ENCODE assay signal across 19 cellular contexts in genomic region chr18:10164241-10165160, GRCh38.
DNase-seq lines count a peak whose midpoint lies in the region; ATAC-seq and TF ChIP-seq lines count a peak whose summit lies in the region.
"Had no signal": no experiment of that assay in that cellular context is flagged by ENCODE, and none has a peak within 500 bp of the region (broad histone marks: within the 10 kb centered on the region; RNA-seq: fewer than 3 reads in every experiment).

No MANE protein-coding gene starts in this region.

- TF ChIP-seq CTCF in brain (conservative IDR thresholded peaks at IDR 0.05) (no peak), nephron progenitor cell (IDR thresholded peaks at IDR 0.05) (no peak), foreskin keratinocyte (conservative IDR thresholded peaks at IDR 0.05) (no peak)

- peak overlapping the region in 3 of 5 experiments; percentile 81 to 88 (median 86) for H3K27ac Mint-ChIP-seq in brain
- peak overlapping the region; percentile 19 for H3K27ac Mint-ChIP-seq in nephron progenitor cell
- H3K27ac Mint-ChIP-seq in T-cell: no peak overlapping the region
- H3K27ac Mint-ChIP-seq: activated CD4-positive, alpha-beta memory T cell treated with anti-CD3 and anti-CD28 coated beads for 36 hours; activated naive CD4-positive, alpha-beta T cell treated with anti-CD3 and anti-CD28 coated beads for 36 hours; CD4-positive, alpha-beta memory T cell; stimulated activated naive B cell treated with anti-CD40 and anti-IgM and Interleukin-4, amounts not matched to agents 10 μg/mL and 1 μg/mL and 100 μg/mL, for 72 hours; T-helper 1 cell treated with Interleukin-12 subunit alpha and Interleukin-12 subunit beta and Interleukin-4 antibody, amounts not matched to agents 30 μg/mL and 1 μg/mL, for 36 hours had no signal

- H3K4me1 Mint-ChIP-seq in brain: peaks cover 34% of the 10 kb centered on the region
- peaks cover 29% of the 10 kb centered on the region for H3K4me1 Mint-ChIP-seq in nephron progenitor cell
- H3K4me1 Mint-ChIP-seq in T-cell: no peaks in the 10 kb centered on the region
- H3K4me1 Mint-ChIP-seq: CD4-positive, alpha-beta memory T cell had no signal

- no peak for ATAC-seq in T-cell (replicated peaks in 1 of 4)
- no peak for ATAC-seq in foreskin keratinocyte
- no peak for ATAC-seq in GM21786 (IDR thresholded peaks at IDR 0.05; ENCODE audit: unreplicated experiment)
- ATAC-seq: K562; stimulated activated naive B cell treated with anti-CD40 and anti-IgM and Interleukin-4, amounts not matched to agents 10 μg/mL and 1 μg/mL and 100 μg/mL, for 72 hours had no signal

- no peaks in the 10 kb centered on the region for H3K27me3 ChIP-seq in foreskin keratinocyte
- H3K27me3 ChIP-seq: ovary, thyroid gland had no signal

- no peaks in the 10 kb centered on the region for H3K4me1 ChIP-seq in foreskin keratinocyte

- DNase-seq in DMS53 treated with DMSO at 0.1 percent for 48 hours (lab: John Stamatoyannopoulos, UW; ENCODE audit: unreplicated experiment): peak; percentile 28
- peak; percentile 92 for DNase-seq in NCI-H2171 treated with DMSO at 0.1 percent for 48 hours (lab: John Stamatoyannopoulos, UW)
- DNase-seq in nephron progenitor cell: no peak
- DNase-seq in T-cell: no peak
- no peak for DNase-seq in foreskin keratinocyte
- DNase-seq: activated CD4-positive, alpha-beta memory T cell treated with anti-CD3 and anti-CD28 coated beads for 36 hours; activated naive CD4-positive, alpha-beta T cell treated with anti-CD3 and anti-CD28 coated beads for 36 hours; activated T-cell treated with anti-CD3 and anti-CD28 coated beads, Interleukin-2, amount 50 U/mL, for 1 hour; CD4-positive, alpha-beta memory T cell; DND-41; NCI-H2081 treated with DMSO at 0.1 percent for 48 hours; ovary; stimulated activated naive B cell treated with anti-CD40 and anti-IgM and Interleukin-4, amounts not matched to agents 10 μg/mL and 1 μg/mL and 100 μg/mL, for 72 hours; thyroid gland had no signal

- H3K27me3 Mint-ChIP-seq in brain (no peaks in the 10 kb centered on the region), nephron progenitor cell (ENCODE audit: low read depth, poor library complexity) (no peaks in the 10 kb centered on the region), T-cell (no peaks in the 10 kb centered on the region)
- H3K27me3 Mint-ChIP-seq: activated CD4-positive, alpha-beta memory T cell treated with anti-CD3 and anti-CD28 coated beads for 36 hours; stimulated activated naive B cell treated with anti-CD40 and anti-IgM and Interleukin-4, amounts not matched to agents 10 μg/mL and 1 μg/mL and 100 μg/mL, for 72 hours had no signal

- H3K4me3 Mint-ChIP-seq in brain (peak overlapping the region in 1 of 5 experiments; percentile 10), nephron progenitor cell (no peak overlapping the region), T-cell (no peak overlapping the region)
- H3K4me3 Mint-ChIP-seq: activated CD4-positive, alpha-beta memory T cell treated with anti-CD3 and anti-CD28 coated beads for 36 hours; activated naive CD4-positive, alpha-beta T cell treated with anti-CD3 and anti-CD28 coated beads for 36 hours; CD4-positive, alpha-beta memory T cell; stimulated activated naive B cell treated with anti-CD40 and anti-IgM and Interleukin-4, amounts not matched to agents 10 μg/mL and 1 μg/mL and 100 μg/mL, for 72 hours; T-helper 1 cell treated with Interleukin-12 subunit alpha and Interleukin-12 subunit beta and Interleukin-4 antibody, amounts not matched to agents 30 μg/mL and 1 μg/mL, for 36 hours had no signal

- H3K36me3 Mint-ChIP-seq in brain: no peaks in the 10 kb centered on the region
- no peaks in the 10 kb centered on the region for H3K36me3 Mint-ChIP-seq in nephron progenitor cell (ENCODE audit: low read depth)
- H3K36me3 Mint-ChIP-seq in T-cell: no peaks in the 10 kb centered on the region
- H3K36me3 Mint-ChIP-seq: activated CD4-positive, alpha-beta memory T cell treated with anti-CD3 and anti-CD28 coated beads for 36 hours; CD4-positive, alpha-beta memory T cell; stimulated activated naive B cell treated with anti-CD40 and anti-IgM and Interleukin-4, amounts not matched to agents 10 μg/mL and 1 μg/mL and 100 μg/mL, for 72 hours had no signal

- POLR2A ChIA-PET in T-cell (lab: Charles Lee): no interaction called here

- no peak overlapping the region for H3K27ac ChIP-seq in foreskin keratinocyte
- H3K27ac ChIP-seq: ovary, thyroid gland, VCaP had no signal

- H3K9me3 Mint-ChIP-seq in brain: peaks cover 0 to 6% (median 0%) of the 10 kb centered on the region in 5 experiments
- no peaks in the 10 kb centered on the region for H3K9me3 Mint-ChIP-seq in nephron progenitor cell
- no peaks in the 10 kb centered on the region for H3K9me3 Mint-ChIP-seq in T-cell
- H3K9me3 Mint-ChIP-seq: activated CD4-positive, alpha-beta memory T cell treated with anti-CD3 and anti-CD28 coated beads for 36 hours; activated naive CD4-positive, alpha-beta T cell treated with anti-CD3 and anti-CD28 coated beads for 36 hours; CD4-positive, alpha-beta memory T cell; stimulated activated naive B cell treated with anti-CD40 and anti-IgM and Interleukin-4, amounts not matched to agents 10 μg/mL and 1 μg/mL and 100 μg/mL, for 72 hours; T-helper 1 cell treated with Interleukin-12 subunit alpha and Interleukin-12 subunit beta and Interleukin-4 antibody, amounts not matched to agents 30 μg/mL and 1 μg/mL, for 36 hours had no signal

- CTCF ChIA-PET in T-cell (lab: Charles Lee): no interaction called here

Comparison
In these comparisons a context has a peak if more than half of its experiments do, and no peak if none do; other contexts are left out.
1. DNase-seq: peak in DMS53 treated with DMSO at 0.1 percent for 48 hours (single experiment) and NCI-H2171 treated with DMSO at 0.1 percent for 48 hours (single experiment); none in nephron progenitor cell (single experiment), T-cell (0 of 34) and foreskin keratinocyte (0 of 2).
2. H3K27ac Mint-ChIP-seq: peak in brain (3 of 5) and nephron progenitor cell (single experiment); none in T-cell (0 of 2).